In genomic region chr15:75553659-75554058, GRCh38 we compare ENCODE assay signal across 27 cellular contexts.
"Had no signal": no experiment of that assay in that cellular context is flagged by ENCODE, and none has a peak within 500 bp of the region (broad histone marks: within the 10 kb centered on the region; RNA-seq: fewer than 3 reads in every experiment).

No MANE protein-coding gene starts in this region.

- H3K4me1 Mint-ChIP-seq: endodermal cell had no signal

- H3K9me3 ChIP-seq: gastrocnemius medialis, heart left ventricle, right lobe of liver, testis, tibial artery, upper lobe of right lung, uterus had no signal

- H3K27ac Mint-ChIP-seq: endodermal cell, memory B cell, natural killer cell, progenitor cell of endocrine pancreas had no signal

- H3K27me3 Mint-ChIP-seq: memory B cell, progenitor cell of endocrine pancreas had no signal

- ATAC-seq: esophagus mucosa, gastrocnemius medialis, heart left ventricle, left lobe of liver, natural killer cell, right lobe of liver, upper lobe of right lung had no signal

- H2AFZ ChIP-seq: hepatocyte, parathyroid adenoma had no signal

- H3K9ac ChIP-seq: parathyroid adenoma had no signal

- H3K27me3 ChIP-seq: gastrocnemius medialis, heart left ventricle, hepatocyte, right lobe of liver, testis, tibial artery, upper lobe of right lung, uterus had no signal

- H3K4me3 ChIP-seq: gastrocnemius medialis, heart left ventricle, hepatocyte, lung, right lobe of liver, testis, tibial artery, upper lobe of right lung, uterus had no signal

- H3K36me3 Mint-ChIP-seq: memory B cell, natural killer cell had no signal

- H3K36me3 ChIP-seq: gastrocnemius medialis, heart left ventricle, right lobe of liver, tibial artery, upper lobe of right lung, uterus had no signal

- H3K9me3 Mint-ChIP-seq: memory B cell, natural killer cell, neural crest cell had no signal

- DNase-seq: cortex of kidney; endodermal cell; foreskin fibroblast; gastrocnemius medialis; heart left ventricle; kidney; natural killer cell; right lobe of liver; small intestine; stimulated activated CD4-positive, alpha-beta T cell treated with anti-CD3 and anti-CD28 coated beads, Interleukin-15, amount 100 ng/mL, for 24 hours; stimulated activated CD4-positive, alpha-beta T cell treated with anti-CD3 and anti-CD28 coated beads, Interleukin-4, amount 100 ng/mL, for 1 hour; stimulated activated CD8-positive, alpha-beta memory T cell treated with anti-CD3 and anti-CD28 coated beads, Interleukin-4, amount 100 ng/mL, for 48 hours; stimulated activated naive CD4-positive, alpha-beta T cell; substantia nigra; testis; tibial artery; upper lobe of right lung; uterus had no signal

- H3K27ac ChIP-seq: epithelial cell of prostate, heart left ventricle, hepatocyte, parathyroid adenoma, right lobe of liver, testis, tibial artery, upper lobe of right lung, uterus had no signal

- FAIRE-seq: kidney, small intestine had no signal

- H3K4me3 Mint-ChIP-seq: endodermal cell, memory B cell, natural killer cell, neural crest cell had no signal

- H3K4me2 ChIP-seq: hepatocyte had no signal

- H3K4me1 ChIP-seq: parathyroid adenoma, upper lobe of right lung, uterus had no signal
